11 cellular contexts compared by ENCODE assay signal in the genomic region with DNA sequence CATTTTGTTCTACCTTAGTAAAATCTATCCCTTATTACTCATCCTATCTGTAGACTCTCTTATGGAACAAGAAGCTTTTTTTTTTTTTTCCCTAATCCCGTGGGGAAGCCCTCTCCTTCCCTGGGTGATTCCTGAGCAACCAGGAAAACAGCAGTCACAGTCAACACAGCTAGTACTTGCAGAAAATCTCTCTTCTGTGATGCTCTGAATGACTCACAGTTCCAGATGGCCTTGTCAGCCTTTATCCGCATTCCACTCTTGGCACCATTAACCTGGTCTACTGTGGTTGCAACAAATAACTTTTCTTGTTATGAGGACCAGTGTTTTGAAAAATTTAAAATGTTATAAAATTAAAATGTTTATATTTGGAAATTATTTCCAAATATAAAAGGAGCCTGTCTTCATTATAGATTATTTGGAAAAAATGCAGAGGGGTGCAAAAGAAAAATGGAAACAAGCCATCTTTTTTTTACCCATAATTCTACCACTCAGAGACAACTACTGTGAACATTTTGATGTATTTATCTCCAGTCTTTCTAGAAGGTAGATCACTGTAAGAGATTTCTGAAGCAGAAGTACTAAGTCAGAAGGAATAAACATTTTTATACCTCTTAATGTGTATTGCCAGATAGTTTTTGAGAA.
DNase-seq lines count a peak whose midpoint lies in the region; FAIRE-seq and TF ChIP-seq lines count a peak whose summit lies in the region.
"Had no signal": no experiment of that assay in that cellular context is flagged by ENCODE, and none has a peak within 500 bp of the region (broad histone marks: within the 10 kb centered on the region; RNA-seq: fewer than 3 reads in every experiment).

No MANE protein-coding gene starts in this region.

- no peak overlapping the region for H3K27ac ChIP-seq in ascending aorta

- intact Hi-C loops in Calu3 (cut with micrococcal nuclease; ENCODE audit: unreplicated experiment) = no loop called here
- intact Hi-C loops in ascending aorta (cut with DNase I) = no loop called here

- DNase-seq in Calu3 (peak; percentile 21), RCC 7860 (ENCODE audit: low spot score) (peak; percentile 84), fibroblast of the conjunctiva (ENCODE audit: low read depth) (peak; percentile 89), non-pigmented ciliary epithelial cell (ENCODE audit: low read depth) (peak; percentile 92), GM12891 (ENCODE audit: insufficient read length, low spot score) (no peak), ascending aorta (ENCODE audit: low spot score in 2 of 2) (no peak), NCI-H2107 treated with DMSO at 0.1 percent for 48 hours (lab: John Stamatoyannopoulos, UW; ENCODE audit: unreplicated experiment) (no peak)
- DNase-seq in effector CD8-positive, alpha-beta T cell (lab: John Stamatoyannopoulos, UW) = no peak
- DNase-seq: GF-D8, glutamatergic neuron, SIG-M5 had no signal

- no TSS peak for BruUV-seq in Calu3 (replicated peaks; lab: Mats Ljungman, UMichigan)

- H3K27me3 ChIP-seq in ascending aorta = no peaks in the 10 kb centered on the region

- no peak overlapping the region for H3K4me3 Mint-ChIP-seq in Calu3 (ENCODE audit: low read depth, unreplicated experiment)

- TF ChIP-seq POLR2A in GM12891 (IDR thresholded peaks at IDR 0.05; ENCODE audit: low read depth, low read length) = no peak

- H3K27me3 Mint-ChIP-seq in Calu3 (ENCODE audit: unreplicated experiment) = no peaks in the 10 kb centered on the region

- H3K4me3 ChIP-seq in ascending aorta = no peak overlapping the region

- H3K36me3 Mint-ChIP-seq in Calu3 (ENCODE audit: insufficient read depth, unreplicated experiment) = no peaks in the 10 kb centered on the region

- no peaks in the 10 kb centered on the region for H3K36me3 ChIP-seq in ascending aorta

- CTCF ChIA-PET in Calu3 (lab: Charles Lee) = interaction anchor here (0.6 kb wide), 1 partner anchor 126 kb away, joined by 3 read pairs; no protein-coding TSS in a partner anchor

- H3K4me1 Mint-ChIP-seq in Calu3 (ENCODE audit: low read depth, unreplicated experiment) = no peaks in the 10 kb centered on the region

- no peaks in the 10 kb centered on the region for H3K9me3 ChIP-seq in ascending aorta

- TF ChIP-seq CTCF in Calu3 (IDR thresholded peaks at IDR 0.05; ENCODE audit: unreplicated experiment) = no peak
- no peak for TF ChIP-seq CTCF in ascending aorta (IDR thresholded peaks at IDR 0.05)

- no peak overlapping the region for H3K27ac Mint-ChIP-seq in Calu3 (ENCODE audit: unreplicated experiment)

- FAIRE-seq in RCC 7860 (lab: Jason Lieb, UNC) (peak; percentile 88), GM12891 (lab: Jason Lieb, UNC) (no peak)

- H3K4me1 ChIP-seq in ascending aorta = no peaks in the 10 kb centered on the region

- no peaks in the 10 kb centered on the region for H3K9me3 Mint-ChIP-seq in Calu3 (ENCODE audit: low read depth, unreplicated experiment)

TF ChIP-seq in GM12891, 5 proteins besides CTCF, POLR2A, EP300 and RAD21:
- TF ChIP-seq POU2F2 (IDR thresholded peaks at IDR 0.05; ENCODE audit: low read depth, low read length) = no peak
- TF ChIP-seq POLR2AphosphoS5 (IDR thresholded peaks at IDR 0.05; ENCODE audit: low read depth, low read length) = no peak
- TF ChIP-seq TAF1 (IDR thresholded peaks at IDR 0.05; ENCODE audit: low read depth, low read length) = no peak
- TF ChIP-seq PAX5 (IDR thresholded peaks at IDR 0.05; ENCODE audit: insufficient read depth, low read length, severe bottlenecking) = no peak
- no peak for TF ChIP-seq SPI1 (IDR thresholded peaks at IDR 0.05; ENCODE audit: low read depth, low read length)

Comparison
In these comparisons a context has a peak if more than half of its experiments do, and no peak if none do; other contexts are left out.
1. DNase-seq: peak in Calu3 (single experiment), RCC 7860 (single experiment), fibroblast of the conjunctiva (single experiment) and non-pigmented ciliary epithelial cell (single experiment); none in GM12891 (single experiment), ascending aorta (0 of 2), NCI-H2107 treated with DMSO at 0.1 percent for 48 hours (single experiment) and effector CD8-positive, alpha-beta T cell (single experiment).